Comparison of ENCODE assay signal across 14 cellular contexts in the genomic region with DNA sequence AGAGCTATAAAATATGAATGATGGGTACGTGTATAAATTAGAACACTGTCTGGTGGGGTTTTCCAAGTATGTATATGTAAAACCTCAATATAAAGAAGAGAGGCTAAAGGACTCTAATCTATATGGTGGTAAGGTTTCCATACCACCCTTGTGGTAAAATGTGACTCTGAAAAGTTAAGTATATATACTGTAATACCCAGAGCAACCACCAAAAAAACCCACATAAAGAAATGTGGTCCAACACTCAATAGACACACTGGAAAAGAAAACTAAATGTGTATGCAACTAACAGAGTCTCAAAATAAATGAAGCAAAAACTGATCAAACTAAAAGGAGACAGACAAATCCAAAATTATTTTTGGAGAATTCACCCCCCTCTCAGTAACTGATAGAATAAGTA.
DNase-seq lines count a peak whose midpoint lies in the region; ATAC-seq and TF ChIP-seq lines count a peak whose summit lies in the region.
"Had no signal": no experiment of that assay in that cellular context is flagged by ENCODE, and none has a peak within 500 bp of the region (broad histone marks: within the 10 kb centered on the region; RNA-seq: fewer than 3 reads in every experiment).

No MANE protein-coding gene starts in this region.

- H3K4me3 ChIP-seq in CD4-positive, alpha-beta memory T cell (ENCODE audit: low read length in 2 of 2), result no peak overlapping the region
- H3K4me3 ChIP-seq: BLaER1 treated with 17β-estradiol and CSF1 and Interleukin-3, amounts not matched to agents 10 nM and 100 nM; skin epidermis had no signal

- no peak overlapping the region for H3K23ac ChIP-seq in H9 (ENCODE audit: insufficient read length, low read depth, low read length)

- no peak overlapping the region for H4K5ac ChIP-seq in H9 (ENCODE audit: insufficient read length, low read depth, low read length)

- H4K8ac ChIP-seq in H9 (replicated peaks; ENCODE audit: insufficient read length, low read depth, low read length), result no peak overlapping the region

- POLR2A ChIA-PET in CD4-positive, alpha-beta memory T cell (lab: Charles Lee; ENCODE audit: partially characterized antibody), result interaction anchor here (0.8 to 10.3 kb wide), 5 partner anchors 9 to 73 kb away, joined by 3 to 301 read pairs (median 3); a partner anchor contains a TSS

- H3K36me3 ChIP-seq in CD4-positive, alpha-beta memory T cell (ENCODE audit: insufficient read depth, low read length), result peaks cover 12% of the 10 kb centered on the region

- H2BK12ac ChIP-seq in H9 (ENCODE audit: insufficient read length, low read depth, low read length), result no peak overlapping the region

- H3K56ac ChIP-seq in H9 (ENCODE audit: insufficient read length, low read depth, low read length), result no peak overlapping the region

- H3K27ac ChIP-seq in CD4-positive, alpha-beta memory T cell (ENCODE audit: low read depth, low read length), result peak overlapping the region; percentile 24
- no peak overlapping the region for H3K27ac ChIP-seq in H9 (ENCODE audit: insufficient read length, low read depth, low read length)
- H3K27ac ChIP-seq: parathyroid adenoma had no signal

- H4K91ac ChIP-seq in H9 (ENCODE audit: insufficient read length, low read depth, low read length), result no peak overlapping the region

- intact Hi-C loops in CD4-positive, alpha-beta memory T cell (cut with micrococcal nuclease), result no loop called here
- intact Hi-C loops in activated T-helper 1 cell treated with anti-CD3 and anti-CD28 coated beads, Interleukin-12 subunit alpha, Interleukin-12 subunit beta, Interleukin-2, Interleukin-4 antibody, amounts not matched to agents 30 ng/mL and 10 ng/mL and 1 ng/mL, durations not matched to agents 14 hours and 24 hours and 36 hours (cut with micrococcal nuclease), result loop anchor here (1.0 kb wide), 1 partner anchor 43 kb away; no protein-coding TSS in a partner anchor
- intact Hi-C loops in left colon (cut with DNase I, micrococcal nuclease), result no loop called here

- H3K27me3 ChIP-seq in CD4-positive, alpha-beta memory T cell (ENCODE audit: insufficient read depth, low read length), result no peaks in the 10 kb centered on the region
- no peaks in the 10 kb centered on the region for H3K27me3 ChIP-seq in H9 (ENCODE audit: insufficient read depth, low read length)
- H3K27me3 ChIP-seq: BLaER1 treated with 17β-estradiol and CSF1 and Interleukin-3, amounts not matched to agents 10 nM and 100 nM had no signal

- peak; percentile 28; the same call in 1 of the 3 replicates for TF ChIP-seq CTCF in H9 (conservative IDR thresholded peaks at IDR 0.05)

- H3K18ac ChIP-seq in H9 (ENCODE audit: insufficient read length, low read depth, low read length), result no peak overlapping the region

- H3K14ac ChIP-seq in H9 (ENCODE audit: insufficient read depth, low read length), result no peak overlapping the region

- no peak overlapping the region for H3K9ac ChIP-seq in H9 (ENCODE audit: extremely low read depth, insufficient read length, low read length)
- H3K9ac ChIP-seq: BLaER1 treated with 17β-estradiol and CSF1 and Interleukin-3, amounts not matched to agents 10 nM and 100 nM; parathyroid adenoma had no signal

- no peak for ATAC-seq in naive B cell (ENCODE audit: low read depth in 2 of 2)
- ATAC-seq in left colon, result no peak

- H3K9me3 Mint-ChIP-seq in CD4-positive, alpha-beta memory T cell, result no peaks in the 10 kb centered on the region
- H3K9me3 Mint-ChIP-seq in H9 (no peaks in the 10 kb centered on the region), naive B cell (no peaks in the 10 kb centered on the region)
- H3K9me3 Mint-ChIP-seq in activated T-helper 1 cell treated with anti-CD3 and anti-CD28 coated beads, Interleukin-12 subunit alpha, Interleukin-12 subunit beta, Interleukin-2, Interleukin-4 antibody, amounts not matched to agents 30 ng/mL and 10 ng/mL and 1 ng/mL, durations not matched to agents 14 hours and 24 hours and 36 hours, result no peaks in the 10 kb centered on the region

- peaks cover 86% of the 10 kb centered on the region for H3K4me1 ChIP-seq in CD4-positive, alpha-beta memory T cell (ENCODE audit: insufficient read depth, low read length)
- H3K4me1 ChIP-seq in H9 (ENCODE audit: insufficient read depth, low read length), result no peaks in the 10 kb centered on the region; the same call in 1 of the 2 replicates
- H3K4me1 ChIP-seq: parathyroid adenoma had no signal

- no peaks in the 10 kb centered on the region for H4K20me1 ChIP-seq in H9 (ENCODE audit: control insufficient read depth, insufficient read depth, insufficient read length)

- no peaks in the 10 kb centered on the region for H3K9me3 ChIP-seq in CD4-positive, alpha-beta memory T cell (ENCODE audit: control insufficient read depth in 1 of 2, low read length in 2 of 2)
- H3K9me3 ChIP-seq in H9 (ENCODE audit: control insufficient read depth, low read depth, low read length), result no peaks in the 10 kb centered on the region
- H3K9me3 ChIP-seq: BLaER1 treated with 17β-estradiol and CSF1 and Interleukin-3, amounts not matched to agents 10 nM and 100 nM had no signal

- peaks cover 23 to 44% of the 10 kb centered on the region in 2 donors for H3K36me3 Mint-ChIP-seq in CD4-positive, alpha-beta memory T cell
- H3K36me3 Mint-ChIP-seq in H9 (ENCODE audit: insufficient read depth in 1 of 3, low read depth in 3 of 3) (peaks cover 8 to 65% (median 34%) of the 10 kb centered on the region in 3 experiments; a peak in 6 of 7 replicates), naive B cell (no peaks in the 10 kb centered on the region)
- H3K36me3 Mint-ChIP-seq in activated T-helper 1 cell treated with anti-CD3 and anti-CD28 coated beads, Interleukin-12 subunit alpha, Interleukin-12 subunit beta, Interleukin-2, Interleukin-4 antibody, amounts not matched to agents 30 ng/mL and 10 ng/mL and 1 ng/mL, durations not matched to agents 14 hours and 24 hours and 36 hours (ENCODE audit: low read depth), result peaks cover 35% of the 10 kb centered on the region

- WGBS in H9 (ENCODE audit: extremely low coverage, insufficient read length, low lambda C conversion rate), result no CpG with 5 or more reads among the region's 1 CpG

- no peaks in the 10 kb centered on the region for H3K79me1 ChIP-seq in H9 (ENCODE audit: insufficient read depth, low read depth, low read length, poor library complexity, severe bottlenecking)

- no peak overlapping the region for H2BK15ac ChIP-seq in H9 (ENCODE audit: low read depth, low read length)

- H3K27ac Mint-ChIP-seq in CD4-positive, alpha-beta memory T cell, result peak overlapping the region; percentile 81 to 94 (median 92)
- H3K27ac Mint-ChIP-seq in H9 (no peak overlapping the region), naive B cell (peak overlapping the region; percentile 87 to 97 (median 93))
- peak overlapping the region; percentile 90 for H3K27ac Mint-ChIP-seq in activated T-helper 1 cell treated with anti-CD3 and anti-CD28 coated beads, Interleukin-12 subunit alpha, Interleukin-12 subunit beta, Interleukin-2, Interleukin-4 antibody, amounts not matched to agents 30 ng/mL and 10 ng/mL and 1 ng/mL, durations not matched to agents 14 hours and 24 hours and 36 hours

- H3K4me1 Mint-ChIP-seq in CD4-positive, alpha-beta memory T cell, result peaks cover 57 to 82% (median 69%) of the 10 kb centered on the region in 4 donors
- H3K4me1 Mint-ChIP-seq in H9, result no peaks in the 10 kb centered on the region; a peak in 1 of 4 replicates
- peaks cover 67% of the 10 kb centered on the region for H3K4me1 Mint-ChIP-seq in activated T-helper 1 cell treated with anti-CD3 and anti-CD28 coated beads, Interleukin-12 subunit alpha, Interleukin-12 subunit beta, Interleukin-2, Interleukin-4 antibody, amounts not matched to agents 30 ng/mL and 10 ng/mL and 1 ng/mL, durations not matched to agents 14 hours and 24 hours and 36 hours (ENCODE audit: low read depth)
- H3K4me1 Mint-ChIP-seq in naive B cell, result peaks cover 46 to 81% (median 70%) of the 10 kb centered on the region in 3 donors

- no peak overlapping the region for H2AFZ ChIP-seq in H9 (ENCODE audit: low read length)
- H2AFZ ChIP-seq: parathyroid adenoma had no signal

- no peak overlapping the region for H2AK5ac ChIP-seq in H9 (ENCODE audit: insufficient read length, low read length)

- no peak overlapping the region for H2BK20ac ChIP-seq in H9 (ENCODE audit: low read depth, low read length, poor library complexity, severe bottlenecking)

- H3K27me3 Mint-ChIP-seq in CD4-positive, alpha-beta memory T cell, result no peaks in the 10 kb centered on the region
- H3K27me3 Mint-ChIP-seq in H9 (ENCODE audit: low read depth) (no peaks in the 10 kb centered on the region), naive B cell (no peaks in the 10 kb centered on the region)
- no peaks in the 10 kb centered on the region for H3K27me3 Mint-ChIP-seq in activated T-helper 1 cell treated with anti-CD3 and anti-CD28 coated beads, Interleukin-12 subunit alpha, Interleukin-12 subunit beta, Interleukin-2, Interleukin-4 antibody, amounts not matched to agents 30 ng/mL and 10 ng/mL and 1 ng/mL, durations not matched to agents 14 hours and 24 hours and 36 hours (ENCODE audit: insufficient read depth)

- no peak overlapping the region for H2BK120ac ChIP-seq in H9 (ENCODE audit: low read depth, low read length, poor library complexity, severe bottlenecking)

- H3K23me2 ChIP-seq in H9 (ENCODE audit: insufficient read length, low read depth, low read length, poor library complexity, severe bottlenecking), result no peaks in the 10 kb centered on the region

- no peak overlapping the region for H3K4me2 ChIP-seq in H9 (ENCODE audit: insufficient read depth, insufficient read length, low read length)

- H3K79me2 ChIP-seq in H9 (ENCODE audit: insufficient read depth, low read length), result no peaks in the 10 kb centered on the region
- H3K79me2 ChIP-seq: parathyroid adenoma had no signal

- no peak overlapping the region for H3K4ac ChIP-seq in H9 (ENCODE audit: low read depth, low read length)

- peak in 4 of 5 donors; percentile 29 to 54 (median 36) for DNase-seq in CD4-positive, alpha-beta memory T cell
- DNase-seq in H9, result no peak
- no peak for DNase-seq in activated T-helper 1 cell treated with anti-CD3 and anti-CD28 coated beads, Interleukin-12 subunit alpha, Interleukin-12 subunit beta, Interleukin-2, Interleukin-4 antibody, amounts not matched to agents 30 ng/mL and 10 ng/mL and 1 ng/mL, durations not matched to agents 14 hours and 24 hours and 36 hours (ENCODE audit: low spot score)
- no peak for DNase-seq in naive B cell
- no peak for DNase-seq in medulla oblongata (ENCODE audit: extremely low spot score)
- DNase-seq in left colon, result no peak
- no peak for DNase-seq in cerebellar nuclear complex (lab: John Stamatoyannopoulos, UW)
- no peak for DNase-seq in NCI-H146 treated with DMSO at 0.1 percent for 48 hours (lab: John Stamatoyannopoulos, UW; ENCODE audit: unreplicated experiment)
- DNase-seq: activated CD4-positive, alpha-beta T cell treated with anti-CD3 and anti-CD28 coated beads, Interleukin-2, amount 50 U/mL, for 1 hour; DMS79 treated with DMSO at 0.1 percent for 48 hours; NCI-H82 had no signal

- H3K4me3 Mint-ChIP-seq in CD4-positive, alpha-beta memory T cell, result peak overlapping the region in 7 of 8 donors; percentile 55 to 76 (median 62)
- H3K4me3 Mint-ChIP-seq in H9 (no peak overlapping the region), naive B cell (peak overlapping the region in 7 of 8 donors; percentile 15 to 88 (median 47))
- peak overlapping the region; percentile 64 for H3K4me3 Mint-ChIP-seq in activated T-helper 1 cell treated with anti-CD3 and anti-CD28 coated beads, Interleukin-12 subunit alpha, Interleukin-12 subunit beta, Interleukin-2, Interleukin-4 antibody, amounts not matched to agents 30 ng/mL and 10 ng/mL and 1 ng/mL, durations not matched to agents 14 hours and 24 hours and 36 hours

- H3T11ph ChIP-seq in H9 (ENCODE audit: low read length), result no peak overlapping the region

- H2BK5ac ChIP-seq in H9 (ENCODE audit: insufficient read length, low read length), result no peak overlapping the region

- CTCF ChIA-PET in CD4-positive, alpha-beta memory T cell (lab: Charles Lee; ENCODE audit: partially characterized antibody), result interaction anchor here (0.8 to 18.4 kb wide), 7 partner anchors 9 to 139 kb away, joined by 3 to 569 read pairs (median 4); a partner anchor contains a TSS

Comparison
In these comparisons a context has a peak if more than half of its experiments do, and no peak if none do; other contexts are left out.
1. DNase-seq: peak in CD4-positive, alpha-beta memory T cell (4 of 5); none in H9 (single experiment), activated T-helper 1 cell treated with anti-CD3 and anti-CD28 coated beads, Interleukin-12 subunit alpha, Interleukin-12 subunit beta, Interleukin-2, Interleukin-4 antibody, amounts not matched to agents 30 ng/mL and 10 ng/mL and 1 ng/mL, durations not matched to agents 14 hours and 24 hours and 36 hours (single experiment), naive B cell (single experiment), medulla oblongata (single experiment), left colon (0 of 2), cerebellar nuclear complex (0 of 2) and NCI-H146 treated with DMSO at 0.1 percent for 48 hours (single experiment).
2. H3K27ac Mint-ChIP-seq: peak in CD4-positive, alpha-beta memory T cell (7 of 7), activated T-helper 1 cell treated with anti-CD3 and anti-CD28 coated beads, Interleukin-12 subunit alpha, Interleukin-12 subunit beta, Interleukin-2, Interleukin-4 antibody, amounts not matched to agents 30 ng/mL and 10 ng/mL and 1 ng/mL, durations not matched to agents 14 hours and 24 hours and 36 hours (single experiment) and naive B cell (6 of 6); none in H9 (0 of 3).
3. H3K4me3 Mint-ChIP-seq: peak in CD4-positive, alpha-beta memory T cell (7 of 8), activated T-helper 1 cell treated with anti-CD3 and anti-CD28 coated beads, Interleukin-12 subunit alpha, Interleukin-12 subunit beta, Interleukin-2, Interleukin-4 antibody, amounts not matched to agents 30 ng/mL and 10 ng/mL and 1 ng/mL, durations not matched to agents 14 hours and 24 hours and 36 hours (single experiment) and naive B cell (7 of 8); none in H9 (0 of 2).